ENCODE assay signal across 1 cellular context in the genomic region with DNA sequence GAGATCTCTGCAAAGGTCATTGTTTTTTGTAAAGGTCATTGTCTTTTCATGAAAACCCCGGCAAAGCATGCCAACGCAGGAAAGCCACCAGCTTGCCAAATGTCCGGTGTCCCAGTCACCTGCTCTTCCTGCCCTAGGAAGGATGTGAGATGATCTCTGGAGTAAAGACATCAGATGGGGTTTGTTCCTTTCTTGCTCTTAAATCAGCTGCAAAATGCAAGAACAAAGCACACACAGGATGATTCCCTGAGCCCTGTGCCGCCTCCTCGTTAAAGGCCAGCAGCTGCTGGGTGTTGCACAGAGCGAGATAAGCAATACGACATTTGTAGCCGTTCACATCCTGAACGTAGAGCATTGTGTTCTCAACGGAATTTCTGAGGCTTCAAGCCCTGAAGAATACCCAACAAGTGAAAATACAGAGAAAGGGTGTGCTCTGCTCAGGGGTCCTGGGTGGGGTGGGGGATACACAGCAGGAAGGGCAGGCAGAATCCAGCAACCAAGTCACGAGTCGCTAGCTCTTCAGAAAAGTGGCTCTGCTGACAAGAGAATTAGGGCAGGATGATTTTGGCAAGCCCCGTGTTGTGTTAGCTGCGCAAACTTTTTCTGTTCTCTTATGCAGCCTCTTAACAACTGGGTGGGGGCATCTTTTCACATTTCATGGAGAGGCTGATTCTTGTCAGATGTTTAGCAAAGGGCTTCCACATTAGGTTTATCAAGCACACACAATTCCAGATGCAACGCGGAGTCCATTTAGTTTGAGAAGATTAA.
TF ChIP-seq lines count a peak whose summit lies in the region.

No MANE protein-coding gene starts in this region.

TF ChIP-seq in H1, 55 proteins besides CTCF, POLR2A, EP300 and RAD21:
- TF ChIP-seq HDAC2 (IDR thresholded peaks at IDR 0.05; ENCODE audit: borderline replicate concordance in 1 of 2, low read depth in 2 of 2, low read length in 2 of 2) = no peak
- TF ChIP-seq CHD1 (IDR thresholded peaks at IDR 0.05; ENCODE audit: low read depth, low read length) = no peak
- TF ChIP-seq FOSL1 (IDR thresholded peaks at IDR 0.05; ENCODE audit: insufficient read depth, low read depth, low read length) = no peak
- TF ChIP-seq RFX5 (IDR thresholded peaks at IDR 0.05; ENCODE audit: borderline replicate concordance, low read depth, low read length) = no peak
- no peak for TF ChIP-seq CTBP2 (IDR thresholded peaks at IDR 0.05; ENCODE audit: borderline replicate concordance, insufficient read depth, insufficient read length, low read length)
- TF ChIP-seq TAF7 (optimal IDR thresholded peaks at IDR 0.05; ENCODE audit: borderline replicate concordance, low read depth, low read length) = no peak
- TF ChIP-seq YY1 (IDR thresholded peaks at IDR 0.05; ENCODE audit: low read depth, low read length) = no peak
- TF ChIP-seq SRF (IDR thresholded peaks at IDR 0.05; ENCODE audit: low read depth, low read length) = no peak
- no peak for TF ChIP-seq NANOG (IDR thresholded peaks at IDR 0.05; ENCODE audit: insufficient read depth, low read depth, low read length, poor library complexity, severe bottlenecking)
- no peak for TF ChIP-seq EGR1 (IDR thresholded peaks at IDR 0.05; ENCODE audit: borderline replicate concordance, low read depth, low read length)
- no peak for TF ChIP-seq CBX5 (IDR thresholded peaks at IDR 0.05; ENCODE audit: low read depth, low read length)
- TF ChIP-seq TCF12 (IDR thresholded peaks at IDR 0.05; ENCODE audit: low read depth, low read length) = no peak
- no peak for TF ChIP-seq CBX8 (IDR thresholded peaks at IDR 0.05; ENCODE audit: borderline replicate concordance, low read depth, low read length)
